Comparison of ENCODE assay signal across 1 cellular context in genomic region chr10:48383393-48383792, GRCh38.
TF ChIP-seq lines count a peak whose summit lies in the region.

No MANE protein-coding gene starts in this region.

TF ChIP-seq in IMR-90, 13 proteins besides CTCF, POLR2A, EP300 and RAD21:
- TF ChIP-seq SMC3 (IDR thresholded peaks at IDR 0.05; ENCODE audit: low read depth, low read length) (no peak), BHLHE40 (IDR thresholded peaks at IDR 0.05; ENCODE audit: low read depth, low read length) (no peak), NFE2L2 (IDR thresholded peaks at IDR 0.05; ENCODE audit: low read depth, low read length) (no peak), MXI1 (IDR thresholded peaks at IDR 0.05; ENCODE audit: borderline replicate concordance, low read depth, low read length) (no peak), CEBPB (IDR thresholded peaks at IDR 0.05; ENCODE audit: low read depth, low read length) (no peak), MAZ (IDR thresholded peaks at IDR 0.05; ENCODE audit: borderline replicate concordance, low read depth, low read length) (no peak), MAFK (IDR thresholded peaks at IDR 0.05; ENCODE audit: low read depth, low read length) (no peak), RFX5 (IDR thresholded peaks at IDR 0.05; ENCODE audit: low read depth, low read length) (no peak), RCOR1 (IDR thresholded peaks at IDR 0.05; ENCODE audit: insufficient replicate concordance, low read length) (no peak), FOS (IDR thresholded peaks at IDR 0.05; ENCODE audit: low read depth, low read length) (no peak), CHD1 (IDR thresholded peaks at IDR 0.05; ENCODE audit: low read depth, low read length) (no peak)
- TF ChIP-seq, protein P1, sequence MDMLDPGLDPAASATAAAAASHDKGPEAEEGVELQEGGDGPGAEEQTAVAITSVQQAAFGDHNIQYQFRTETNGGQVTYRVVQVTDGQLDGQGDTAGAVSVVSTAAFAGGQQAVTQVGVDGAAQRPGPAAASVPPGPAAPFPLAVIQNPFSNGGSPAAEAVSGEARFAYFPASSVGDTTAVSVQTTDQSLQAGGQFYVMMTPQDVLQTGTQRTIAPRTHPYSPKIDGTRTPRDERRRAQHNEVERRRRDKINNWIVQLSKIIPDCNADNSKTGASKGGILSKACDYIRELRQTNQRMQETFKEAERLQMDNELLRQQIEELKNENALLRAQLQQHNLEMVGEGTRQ (IDR thresholded peaks at IDR 0.05; ENCODE audit: low read depth, low read length) = no peak
- TF ChIP-seq, protein P2, sequence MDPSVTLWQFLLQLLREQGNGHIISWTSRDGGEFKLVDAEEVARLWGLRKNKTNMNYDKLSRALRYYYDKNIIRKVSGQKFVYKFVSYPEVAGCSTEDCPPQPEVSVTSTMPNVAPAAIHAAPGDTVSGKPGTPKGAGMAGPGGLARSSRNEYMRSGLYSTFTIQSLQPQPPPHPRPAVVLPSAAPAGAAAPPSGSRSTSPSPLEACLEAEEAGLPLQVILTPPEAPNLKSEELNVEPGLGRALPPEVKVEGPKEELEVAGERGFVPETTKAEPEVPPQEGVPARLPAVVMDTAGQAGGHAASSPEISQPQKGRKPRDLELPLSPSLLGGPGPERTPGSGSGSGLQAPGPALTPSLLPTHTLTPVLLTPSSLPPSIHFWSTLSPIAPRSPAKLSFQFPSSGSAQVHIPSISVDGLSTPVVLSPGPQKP (IDR thresholded peaks at IDR 0.05; ENCODE audit: borderline replicate concordance, low read depth, low read length) = no peak
